23 cellular contexts compared by ENCODE assay signal in genomic region chr2:128631698-128632490, GRCh38.
DNase-seq lines count a peak whose midpoint lies in the region; TF ChIP-seq lines count a peak whose summit lies in the region.
"Had no signal": no experiment of that assay in that cellular context is flagged by ENCODE, and none has a peak within 500 bp of the region (broad histone marks: within the 10 kb centered on the region; RNA-seq: fewer than 3 reads in every experiment).

No MANE protein-coding gene starts in this region.

- no peak overlapping the region for H4K8ac ChIP-seq in mesendoderm (ENCODE audit: low read depth, low read length)

- H2BK120ac ChIP-seq in mesendoderm (ENCODE audit: low read depth, low read length): no peak overlapping the region

- no peak overlapping the region for H3K4me3 ChIP-seq in adrenal gland
- H3K4me3 ChIP-seq in neural progenitor cell: no peak overlapping the region
- no peak overlapping the region for H3K4me3 ChIP-seq in mesendoderm (ENCODE audit: low read length)
- H3K4me3 ChIP-seq: ascending aorta, PC-9, right atrium auricular region, transverse colon had no signal

- peaks cover 72% of the 10 kb centered on the region for H3K4me1 Mint-ChIP-seq in neural progenitor cell
- H3K4me1 Mint-ChIP-seq: activated B cell treated with CpG ODN at 0.5 μM for 24 hours; CD4-positive, CD25-positive, alpha-beta regulatory T cell; IgD-negative memory B cell; stimulated activated memory B cell treated with anti-CD40 and anti-IgM and Interleukin-4, amounts not matched to agents 10 μg/mL and 1 μg/mL and 100 μg/mL, for 72 hours had no signal

- peaks cover 2% of the 10 kb centered on the region for H3F3A ChIP-seq in neural progenitor cell (ENCODE audit: low read depth)

- H3K56ac ChIP-seq in mesendoderm (ENCODE audit: low read length): no peak overlapping the region

- peaks cover 11% of the 10 kb centered on the region for H3K27me3 Mint-ChIP-seq in neural progenitor cell (ENCODE audit: insufficient read depth, low read depth)
- H3K27me3 Mint-ChIP-seq: CD4-positive, CD25-positive, alpha-beta regulatory T cell; stimulated activated memory B cell treated with anti-CD40 and anti-IgM and Interleukin-4, amounts not matched to agents 10 μg/mL and 1 μg/mL and 100 μg/mL, for 72 hours had no signal

- WGBS in adrenal gland, 4 donors: 89 to 93% (median 91%) methylated on average over 14 of the region's 14 CpGs
- WGBS in mesendoderm (ENCODE audit: extremely low coverage, insufficient coverage, low lambda C conversion rate): no CpG with 5 or more reads among the region's 14 CpGs

- H3K27me3 ChIP-seq in adrenal gland (no peaks in the 10 kb centered on the region), neural progenitor cell (no peaks in the 10 kb centered on the region), mesendoderm (ENCODE audit: insufficient read depth, low read length, poor library complexity) (no peaks in the 10 kb centered on the region)
- H3K27me3 ChIP-seq: ascending aorta, neutrophil, right atrium auricular region, transverse colon had no signal

- no peaks in the 10 kb centered on the region for H4K20me1 ChIP-seq in neural progenitor cell (ENCODE audit: low read depth)

- no peaks in the 10 kb centered on the region for H3K36me3 Mint-ChIP-seq in neural progenitor cell
- H3K36me3 Mint-ChIP-seq: CD4-positive, CD25-positive, alpha-beta regulatory T cell; stimulated activated memory B cell treated with anti-CD40 and anti-IgM and Interleukin-4, amounts not matched to agents 10 μg/mL and 1 μg/mL and 100 μg/mL, for 72 hours had no signal

- no peak overlapping the region for H4K5ac ChIP-seq in mesendoderm (ENCODE audit: low read length)

- H3K18ac ChIP-seq in mesendoderm (ENCODE audit: low read length): no peak overlapping the region

- H3K4me3 Mint-ChIP-seq in neural progenitor cell: peak overlapping the region; percentile 10
- H3K4me3 Mint-ChIP-seq: activated B cell treated with CpG ODN at 0.5 μM for 24 hours; CD4-positive, CD25-positive, alpha-beta regulatory T cell; effector memory CD8-positive, alpha-beta T cell; IgD-negative memory B cell; stimulated activated memory B cell treated with anti-CD40 and anti-IgM and Interleukin-4, amounts not matched to agents 10 μg/mL and 1 μg/mL and 100 μg/mL, for 72 hours had no signal

- no peaks in the 10 kb centered on the region for H3K79me2 ChIP-seq in neural progenitor cell (ENCODE audit: low read depth)
- no peaks in the 10 kb centered on the region for H3K79me2 ChIP-seq in mesendoderm (ENCODE audit: control insufficient read depth, insufficient read depth, low read length)

- no peak overlapping the region for H3K23ac ChIP-seq in mesendoderm (ENCODE audit: low read length)

- DNase-seq in activated effector memory CD4-positive, alpha-beta T cell treated with anti-CD3 and anti-CD28 coated beads, Interleukin-2, amount 50 U/mL, for 16 hours: peak; percentile 43
- DNase-seq in activated effector memory CD4-positive, alpha-beta T cell treated with Interleukin-2 at 50 U/mL for 16 hours: no peak
- DNase-seq in adrenal gland (peak in 4 of 7 donors; percentile 1 to 31 (median 6)), neural progenitor cell (ENCODE audit: low spot score) (no peak), ureter (ENCODE audit: low spot score) (peak; percentile 29), mesendoderm (no peak), NCI-H1105 (lab: John Stamatoyannopoulos, UW) (no peak), NAMALWA (ENCODE audit: low spot score) (no peak)
- DNase-seq: activated B cell treated with CpG ODN at 0.5 μM for 24 hours; CD4-positive, CD25-positive, alpha-beta regulatory T cell; DMS53; effector memory CD8-positive, alpha-beta T cell; MM.1S; NCI-H1694 treated with DMSO at 0.1 percent for 48 hours; NCI-H226; PC-9; transverse colon had no signal

- H3K9me3 Mint-ChIP-seq in neural progenitor cell: peaks cover 2% of the 10 kb centered on the region
- H3K9me3 Mint-ChIP-seq: activated B cell treated with CpG ODN at 0.5 μM for 24 hours; CD4-positive, CD25-positive, alpha-beta regulatory T cell; effector memory CD8-positive, alpha-beta T cell; IgD-negative memory B cell; stimulated activated memory B cell treated with anti-CD40 and anti-IgM and Interleukin-4, amounts not matched to agents 10 μg/mL and 1 μg/mL and 100 μg/mL, for 72 hours had no signal

- H3K4ac ChIP-seq in mesendoderm (ENCODE audit: low read depth, low read length): no peak overlapping the region

- peak overlapping the region; percentile 38 for H2AFZ ChIP-seq in neural progenitor cell (replicated peaks)
- H2AFZ ChIP-seq: PC-9 had no signal

- TF ChIP-seq CTCF in adrenal gland (IDR thresholded peaks at IDR 0.05): no peak
- TF ChIP-seq CTCF in neural progenitor cell (IDR thresholded peaks at IDR 0.05): no peak

- no peak overlapping the region for H2AK5ac ChIP-seq in mesendoderm (ENCODE audit: low read length)

- H3K9me3 ChIP-seq in adrenal gland (replicated peaks in 1 of 3) (no peaks in the 10 kb centered on the region), neural progenitor cell (ENCODE audit: low read depth) (no peaks in the 10 kb centered on the region)
- H3K9me3 ChIP-seq: ascending aorta, neutrophil, right atrium auricular region, transverse colon had no signal

- intact Hi-C loops in adrenal gland (cut with DNase I): no loop called here

- peak overlapping the region; percentile 95 for H3K27ac Mint-ChIP-seq in neural progenitor cell
- H3K27ac Mint-ChIP-seq: activated B cell treated with CpG ODN at 0.5 μM for 24 hours; effector memory CD8-positive, alpha-beta T cell; IgD-negative memory B cell; stimulated activated memory B cell treated with anti-CD40 and anti-IgM and Interleukin-4, amounts not matched to agents 10 μg/mL and 1 μg/mL and 100 μg/mL, for 72 hours had no signal

- no peak overlapping the region for H2BK15ac ChIP-seq in mesendoderm (replicated peaks; ENCODE audit: low read depth)

- no peaks in the 10 kb centered on the region for H3K4me1 ChIP-seq in adrenal gland (replicated peaks in 1 of 2)
- H3K4me1 ChIP-seq in neural progenitor cell: peaks cover 25% of the 10 kb centered on the region
- H3K4me1 ChIP-seq in mesendoderm (ENCODE audit: control insufficient read depth, low read depth, low read length): no peaks in the 10 kb centered on the region
- H3K4me1 ChIP-seq: ascending aorta, right atrium auricular region, transverse colon had no signal

- no peak for TF ChIP-seq POLR2A in adrenal gland (IDR thresholded peaks at IDR 0.05)

- H3K4me2 ChIP-seq in neural progenitor cell (peak overlapping the region; percentile 12), mesendoderm (ENCODE audit: low read length) (no peak overlapping the region)
- H3K4me2 ChIP-seq: PC-9 had no signal

- no peak overlapping the region for H2BK5ac ChIP-seq in mesendoderm (ENCODE audit: low read length)

- H3K36me3 ChIP-seq in adrenal gland (replicated peaks in 1 of 2) (no peaks in the 10 kb centered on the region), neural progenitor cell (no peaks in the 10 kb centered on the region), mesendoderm (ENCODE audit: control insufficient read depth, insufficient read depth, low read length) (no peaks in the 10 kb centered on the region)
- H3K36me3 ChIP-seq: ascending aorta, neutrophil, right atrium auricular region, transverse colon had no signal

- no peak overlapping the region for H3K9ac ChIP-seq in neural progenitor cell
- no peak overlapping the region for H3K9ac ChIP-seq in mesendoderm (ENCODE audit: low read length)

- no peaks in the 10 kb centered on the region for H3K79me1 ChIP-seq in mesendoderm (ENCODE audit: low read length)

- H3K27ac ChIP-seq in adrenal gland (no peak overlapping the region), neural progenitor cell (no peak overlapping the region), mesendoderm (ENCODE audit: low read depth, low read length) (no peak overlapping the region)
- H3K27ac ChIP-seq: ascending aorta, HL-60, neutrophil, PC-9, right atrium auricular region, transverse colon had no signal

Comparison
In these comparisons a context has a peak if more than half of its experiments do, and no peak if none do; other contexts are left out.
1. DNase-seq: peak in activated effector memory CD4-positive, alpha-beta T cell treated with anti-CD3 and anti-CD28 coated beads, Interleukin-2, amount 50 U/mL, for 16 hours (single experiment), adrenal gland (4 of 7) and ureter (single experiment); none in activated effector memory CD4-positive, alpha-beta T cell treated with Interleukin-2 at 50 U/mL for 16 hours (single experiment), neural progenitor cell (single experiment), mesendoderm (single experiment), NCI-H1105 (single experiment) and NAMALWA (single experiment).